ENCODE assay signal across 1 cellular context in genomic region chr20:8326196-8326595, GRCh38.
A peak's percentile ranks its signal among the peaks of the same experiment; 100 is the strongest.
TF ChIP-seq lines count a peak whose summit lies in the region.

No MANE protein-coding gene starts in this region.

TF ChIP-seq in HepG2, 621 proteins besides CTCF, POLR2A, EP300 and RAD21 (continued from another document):
- TF ChIP-seq, protein P1, sequence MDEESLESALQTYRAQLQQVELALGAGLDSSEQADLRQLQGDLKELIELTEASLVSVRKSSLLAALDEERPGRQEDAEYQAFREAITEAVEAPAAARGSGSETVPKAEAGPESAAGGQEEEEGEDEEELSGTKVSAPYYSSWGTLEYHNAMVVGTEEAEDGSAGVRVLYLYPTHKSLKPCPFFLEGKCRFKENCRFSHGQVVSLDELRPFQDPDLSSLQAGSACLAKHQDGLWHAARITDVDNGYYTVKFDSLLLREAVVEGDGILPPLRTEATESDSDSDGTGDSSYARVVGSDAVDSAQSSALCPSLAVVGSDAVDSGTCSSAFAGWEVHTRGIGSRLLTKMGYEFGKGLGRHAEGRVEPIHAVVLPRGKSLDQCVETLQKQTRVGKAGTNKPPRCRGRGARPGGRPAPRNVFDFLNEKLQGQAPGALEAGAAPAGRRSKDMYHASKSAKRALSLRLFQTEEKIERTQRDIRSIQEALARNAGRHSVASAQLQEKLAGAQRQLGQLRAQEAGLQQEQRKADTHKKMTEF (CRISPR knock-in tag; IDR thresholded peaks at IDR 0.05) = no peak
- TF ChIP-seq FIP1L1 (IDR thresholded peaks at IDR 0.05; ENCODE audit: borderline replicate concordance, insufficient read depth, low read depth, low read length) (no peak), NCOR1 (IDR thresholded peaks at IDR 0.05; ENCODE audit: borderline replicate concordance, low read length) (no peak), TEAD3 (CRISPR knock-in tag; optimal IDR thresholded peaks at IDR 0.05; ENCODE audit: borderline replicate concordance) (peak; percentile 66), SALL2 (CRISPR knock-in tag; IDR thresholded peaks at IDR 0.05) (no peak), HNRNPLL (IDR thresholded peaks at IDR 0.05; ENCODE audit: low read depth, low read length, poor library complexity, severe bottlenecking) (no peak), SMYD3 (CRISPR knock-in tag; IDR thresholded peaks at IDR 0.05) (no peak), SRSF1 (optimal IDR thresholded peaks at IDR 0.05; ENCODE audit: low read depth, low read length) (no peak), CENPT (CRISPR knock-in tag; IDR thresholded peaks at IDR 0.05; ENCODE audit: low read depth) (no peak), RARG (CRISPR knock-in tag; IDR thresholded peaks at IDR 0.05; ENCODE audit: low read depth) (no peak), ZNF142 (CRISPR knock-in tag; IDR thresholded peaks at IDR 0.05) (no peak), RAD51 (IDR thresholded peaks at IDR 0.05; ENCODE audit: borderline replicate concordance) (no peak), TRIM24 (CRISPR knock-in tag; IDR thresholded peaks at IDR 0.05) (no peak), BCL6 (CRISPR knock-in tag; IDR thresholded peaks at IDR 0.05) (peak; percentile 98), FOXO1 (CRISPR knock-in tag; IDR thresholded peaks at IDR 0.05) (no peak), PHF8 (CRISPR knock-in tag; IDR thresholded peaks at IDR 0.05) (no peak), MTF2 (CRISPR knock-in tag; IDR thresholded peaks at IDR 0.05; ENCODE audit: borderline replicate concordance) (no peak)
- TF ChIP-seq, protein P2, sequence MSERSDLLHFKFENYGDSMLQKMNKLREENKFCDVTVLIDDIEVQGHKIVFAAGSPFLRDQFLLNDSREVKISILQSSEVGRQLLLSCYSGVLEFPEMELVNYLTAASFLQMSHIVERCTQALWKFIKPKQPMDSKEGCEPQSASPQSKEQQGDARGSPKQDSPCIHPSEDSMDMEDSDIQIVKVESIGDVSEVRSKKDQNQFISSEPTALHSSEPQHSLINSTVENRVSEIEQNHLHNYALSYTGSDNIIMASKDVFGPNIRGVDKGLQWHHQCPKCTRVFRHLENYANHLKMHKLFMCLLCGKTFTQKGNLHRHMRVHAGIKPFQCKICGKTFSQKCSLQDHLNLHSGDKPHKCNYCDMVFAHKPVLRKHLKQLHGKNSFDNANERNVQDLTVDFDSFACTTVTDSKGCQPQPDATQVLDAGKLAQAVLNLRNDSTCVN (CRISPR knock-in tag; IDR thresholded peaks at IDR 0.05; ENCODE audit: borderline replicate concordance) = no peak
- TF ChIP-seq, protein P3, sequence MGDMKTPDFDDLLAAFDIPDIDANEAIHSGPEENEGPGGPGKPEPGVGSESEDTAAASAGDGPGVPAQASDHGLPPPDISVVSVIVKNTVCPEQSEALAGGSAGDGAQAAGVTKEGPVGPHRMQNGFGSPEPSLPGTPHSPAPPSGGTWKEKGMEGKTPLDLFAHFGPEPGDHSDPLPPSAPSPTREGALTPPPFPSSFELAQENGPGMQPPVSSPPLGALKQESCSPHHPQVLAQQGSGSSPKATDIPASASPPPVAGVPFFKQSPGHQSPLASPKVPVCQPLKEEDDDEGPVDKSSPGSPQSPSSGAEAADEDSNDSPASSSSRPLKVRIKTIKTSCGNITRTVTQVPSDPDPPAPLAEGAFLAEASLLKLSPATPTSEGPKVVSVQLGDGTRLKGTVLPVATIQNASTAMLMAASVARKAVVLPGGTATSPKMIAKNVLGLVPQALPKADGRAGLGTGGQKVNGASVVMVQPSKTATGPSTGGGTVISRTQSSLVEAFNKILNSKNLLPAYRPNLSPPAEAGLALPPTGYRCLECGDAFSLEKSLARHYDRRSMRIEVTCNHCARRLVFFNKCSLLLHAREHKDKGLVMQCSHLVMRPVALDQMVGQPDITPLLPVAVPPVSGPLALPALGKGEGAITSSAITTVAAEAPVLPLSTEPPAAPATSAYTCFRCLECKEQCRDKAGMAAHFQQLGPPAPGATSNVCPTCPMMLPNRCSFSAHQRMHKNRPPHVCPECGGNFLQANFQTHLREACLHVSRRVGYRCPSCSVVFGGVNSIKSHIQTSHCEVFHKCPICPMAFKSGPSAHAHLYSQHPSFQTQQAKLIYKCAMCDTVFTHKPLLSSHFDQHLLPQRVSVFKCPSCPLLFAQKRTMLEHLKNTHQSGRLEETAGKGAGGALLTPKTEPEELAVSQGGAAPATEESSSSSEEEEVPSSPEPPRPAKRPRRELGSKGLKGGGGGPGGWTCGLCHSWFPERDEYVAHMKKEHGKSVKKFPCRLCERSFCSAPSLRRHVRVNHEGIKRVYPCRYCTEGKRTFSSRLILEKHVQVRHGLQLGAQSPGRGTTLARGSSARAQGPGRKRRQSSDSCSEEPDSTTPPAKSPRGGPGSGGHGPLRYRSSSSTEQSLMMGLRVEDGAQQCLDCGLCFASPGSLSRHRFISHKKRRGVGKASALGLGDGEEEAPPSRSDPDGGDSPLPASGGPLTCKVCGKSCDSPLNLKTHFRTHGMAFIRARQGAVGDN (CRISPR knock-in tag; IDR thresholded peaks at IDR 0.05) = no peak
- TF ChIP-seq, protein P4, sequence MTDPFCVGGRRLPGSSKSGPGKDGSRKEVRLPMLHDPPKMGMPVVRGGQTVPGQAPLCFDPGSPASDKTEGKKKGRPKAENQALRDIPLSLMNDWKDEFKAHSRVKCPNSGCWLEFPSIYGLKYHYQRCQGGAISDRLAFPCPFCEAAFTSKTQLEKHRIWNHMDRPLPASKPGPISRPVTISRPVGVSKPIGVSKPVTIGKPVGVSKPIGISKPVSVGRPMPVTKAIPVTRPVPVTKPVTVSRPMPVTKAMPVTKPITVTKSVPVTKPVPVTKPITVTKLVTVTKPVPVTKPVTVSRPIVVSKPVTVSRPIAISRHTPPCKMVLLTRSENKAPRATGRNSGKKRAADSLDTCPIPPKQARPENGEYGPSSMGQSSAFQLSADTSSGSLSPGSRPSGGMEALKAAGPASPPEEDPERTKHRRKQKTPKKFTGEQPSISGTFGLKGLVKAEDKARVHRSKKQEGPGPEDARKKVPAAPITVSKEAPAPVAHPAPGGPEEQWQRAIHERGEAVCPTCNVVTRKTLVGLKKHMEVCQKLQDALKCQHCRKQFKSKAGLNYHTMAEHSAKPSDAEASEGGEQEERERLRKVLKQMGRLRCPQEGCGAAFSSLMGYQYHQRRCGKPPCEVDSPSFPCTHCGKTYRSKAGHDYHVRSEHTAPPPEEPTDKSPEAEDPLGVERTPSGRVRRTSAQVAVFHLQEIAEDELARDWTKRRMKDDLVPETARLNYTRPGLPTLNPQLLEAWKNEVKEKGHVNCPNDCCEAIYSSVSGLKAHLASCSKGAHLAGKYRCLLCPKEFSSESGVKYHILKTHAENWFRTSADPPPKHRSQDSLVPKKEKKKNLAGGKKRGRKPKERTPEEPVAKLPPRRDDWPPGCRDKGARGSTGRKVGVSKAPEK (CRISPR knock-in tag; IDR thresholded peaks at IDR 0.05; ENCODE audit: borderline replicate concordance) = no peak
- TF ChIP-seq, protein P5, sequence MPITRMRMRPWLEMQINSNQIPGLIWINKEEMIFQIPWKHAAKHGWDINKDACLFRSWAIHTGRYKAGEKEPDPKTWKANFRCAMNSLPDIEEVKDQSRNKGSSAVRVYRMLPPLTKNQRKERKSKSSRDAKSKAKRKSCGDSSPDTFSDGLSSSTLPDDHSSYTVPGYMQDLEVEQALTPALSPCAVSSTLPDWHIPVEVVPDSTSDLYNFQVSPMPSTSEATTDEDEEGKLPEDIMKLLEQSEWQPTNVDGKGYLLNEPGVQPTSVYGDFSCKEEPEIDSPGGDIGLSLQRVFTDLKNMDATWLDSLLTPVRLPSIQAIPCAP (CRISPR knock-in tag; IDR thresholded peaks at IDR 0.05; ENCODE audit: low read depth) = no peak
- TF ChIP-seq, protein P6, sequence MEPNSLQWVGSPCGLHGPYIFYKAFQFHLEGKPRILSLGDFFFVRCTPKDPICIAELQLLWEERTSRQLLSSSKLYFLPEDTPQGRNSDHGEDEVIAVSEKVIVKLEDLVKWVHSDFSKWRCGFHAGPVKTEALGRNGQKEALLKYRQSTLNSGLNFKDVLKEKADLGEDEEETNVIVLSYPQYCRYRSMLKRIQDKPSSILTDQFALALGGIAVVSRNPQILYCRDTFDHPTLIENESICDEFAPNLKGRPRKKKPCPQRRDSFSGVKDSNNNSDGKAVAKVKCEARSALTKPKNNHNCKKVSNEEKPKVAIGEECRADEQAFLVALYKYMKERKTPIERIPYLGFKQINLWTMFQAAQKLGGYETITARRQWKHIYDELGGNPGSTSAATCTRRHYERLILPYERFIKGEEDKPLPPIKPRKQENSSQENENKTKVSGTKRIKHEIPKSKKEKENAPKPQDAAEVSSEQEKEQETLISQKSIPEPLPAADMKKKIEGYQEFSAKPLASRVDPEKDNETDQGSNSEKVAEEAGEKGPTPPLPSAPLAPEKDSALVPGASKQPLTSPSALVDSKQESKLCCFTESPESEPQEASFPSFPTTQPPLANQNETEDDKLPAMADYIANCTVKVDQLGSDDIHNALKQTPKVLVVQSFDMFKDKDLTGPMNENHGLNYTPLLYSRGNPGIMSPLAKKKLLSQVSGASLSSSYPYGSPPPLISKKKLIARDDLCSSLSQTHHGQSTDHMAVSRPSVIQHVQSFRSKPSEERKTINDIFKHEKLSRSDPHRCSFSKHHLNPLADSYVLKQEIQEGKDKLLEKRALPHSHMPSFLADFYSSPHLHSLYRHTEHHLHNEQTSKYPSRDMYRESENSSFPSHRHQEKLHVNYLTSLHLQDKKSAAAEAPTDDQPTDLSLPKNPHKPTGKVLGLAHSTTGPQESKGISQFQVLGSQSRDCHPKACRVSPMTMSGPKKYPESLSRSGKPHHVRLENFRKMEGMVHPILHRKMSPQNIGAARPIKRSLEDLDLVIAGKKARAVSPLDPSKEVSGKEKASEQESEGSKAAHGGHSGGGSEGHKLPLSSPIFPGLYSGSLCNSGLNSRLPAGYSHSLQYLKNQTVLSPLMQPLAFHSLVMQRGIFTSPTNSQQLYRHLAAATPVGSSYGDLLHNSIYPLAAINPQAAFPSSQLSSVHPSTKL (CRISPR knock-in tag; IDR thresholded peaks at IDR 0.05) = 0 out of 2 replicates have a peak, but pooled peaks have one; percentile 27
- TF ChIP-seq, protein P7, sequence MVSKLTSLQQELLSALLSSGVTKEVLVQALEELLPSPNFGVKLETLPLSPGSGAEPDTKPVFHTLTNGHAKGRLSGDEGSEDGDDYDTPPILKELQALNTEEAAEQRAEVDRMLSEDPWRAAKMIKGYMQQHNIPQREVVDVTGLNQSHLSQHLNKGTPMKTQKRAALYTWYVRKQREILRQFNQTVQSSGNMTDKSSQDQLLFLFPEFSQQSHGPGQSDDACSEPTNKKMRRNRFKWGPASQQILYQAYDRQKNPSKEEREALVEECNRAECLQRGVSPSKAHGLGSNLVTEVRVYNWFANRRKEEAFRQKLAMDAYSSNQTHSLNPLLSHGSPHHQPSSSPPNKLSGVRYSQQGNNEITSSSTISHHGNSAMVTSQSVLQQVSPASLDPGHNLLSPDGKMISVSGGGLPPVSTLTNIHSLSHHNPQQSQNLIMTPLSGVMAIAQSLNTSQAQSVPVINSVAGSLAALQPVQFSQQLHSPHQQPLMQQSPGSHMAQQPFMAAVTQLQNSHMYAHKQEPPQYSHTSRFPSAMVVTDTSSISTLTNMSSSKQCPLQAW (CRISPR knock-in tag; IDR thresholded peaks at IDR 0.05) = no peak
TF ChIP-seq in HepG2: peak in this region for 7.
